Comparison of ENCODE assay signal across 18 cellular contexts in genomic region chr7:137966636-137967142, GRCh38. TPM values are rescaled to one million over a fixed set of nuclear protein-coding genes. Genes with fewer than 3 reads are reported as not detected.
A peak's percentile ranks its signal among the peaks of the same experiment; 100 is the strongest.
DNase-seq lines count a peak whose midpoint lies in the region; ATAC-seq and TF ChIP-seq lines count a peak whose summit lies in the region.
"Had no signal": no experiment of that assay in that cellular context is flagged by ENCODE, and none has a peak within 500 bp of the region (broad histone marks: within the 10 kb centered on the region; RNA-seq: fewer than 3 reads in every experiment).

No MANE protein-coding gene starts in this region.

- TF ChIP-seq CTCF in natural killer cell (IDR thresholded peaks at IDR 0.05), result no peak
- TF ChIP-seq CTCF in chondrocyte (IDR thresholded peaks at IDR 0.05), result no peak
- no peak for TF ChIP-seq CTCF in parathyroid adenoma (IDR thresholded peaks at IDR 0.05)

- H3K9me3 ChIP-seq in parathyroid adenoma (ENCODE audit: control insufficient read depth, low read length), result no peaks in the 10 kb centered on the region
- H3K9me3 ChIP-seq: upper lobe of right lung had no signal

- H3K27me3 Mint-ChIP-seq in natural killer cell (ENCODE audit: low read depth in 2 of 2), result no peaks in the 10 kb centered on the region
- H3K27me3 Mint-ChIP-seq in natural killer cell treated with Interleukin-12 subunit alpha and Interleukin-12 subunit beta and Interleukin-15 and Interleukin-18, amount 100 ng/mL, for 72 hours, result no peaks in the 10 kb centered on the region
- H3K27me3 Mint-ChIP-seq in chondrocyte (ENCODE audit: low read depth), result no peaks in the 10 kb centered on the region
- H3K27me3 Mint-ChIP-seq: central memory CD8-positive, alpha-beta T cell; stimulated activated memory B cell treated with anti-CD40 and anti-IgM and Interleukin-4, amounts not matched to agents 10 μg/mL and 1 μg/mL and 100 μg/mL, for 72 hours; T-cell had no signal

- peaks cover 44% of the 10 kb centered on the region for H3K4me1 ChIP-seq in parathyroid adenoma

- peak overlapping the region; percentile 68 for H3K27ac ChIP-seq in parathyroid adenoma
- H3K27ac ChIP-seq: upper lobe of right lung had no signal

- no peak for DNase-seq in natural killer cell
- DNase-seq in natural killer cell treated with Interleukin-12 subunit alpha and Interleukin-12 subunit beta and Interleukin-15 and Interleukin-18, amount 100 ng/mL, for 72 hours (ENCODE audit: low spot score), result no peak
- DNase-seq in chondrocyte (ENCODE audit: low spot score), result no peak
- DNase-seq in SW480 (ENCODE audit: low spot score), result no peak
- no peak for DNase-seq in midbrain (lab: John Stamatoyannopoulos, UW)
- no peak for DNase-seq in stimulated activated CD8-positive, alpha-beta memory T cell treated with anti-CD3 and anti-CD28 coated beads, Interleukin-4, amount 100 ng/mL, for 48 hours
- DNase-seq: COR-L47, EL, HCEC 1CT, NCI-H1105, NCI-H2171, NCI-H82, T-cell, upper lobe of right lung had no signal

- H3K27me3 ChIP-seq in parathyroid adenoma (ENCODE audit: control insufficient read depth, insufficient read depth, low read length), result no peaks in the 10 kb centered on the region
- H3K27me3 ChIP-seq: upper lobe of right lung had no signal

- H3K4me2 ChIP-seq in parathyroid adenoma (ENCODE audit: low read length), result no peak overlapping the region

- no peaks in the 10 kb centered on the region for H3K36me3 ChIP-seq in parathyroid adenoma (ENCODE audit: control insufficient read depth, insufficient read depth, low read length)
- H3K36me3 ChIP-seq: upper lobe of right lung had no signal

- H3K36me3 Mint-ChIP-seq in natural killer cell (no peaks in the 10 kb centered on the region), chondrocyte (ENCODE audit: low read depth) (peaks cover 12% of the 10 kb centered on the region)
- H3K36me3 Mint-ChIP-seq in natural killer cell treated with Interleukin-12 subunit alpha and Interleukin-12 subunit beta and Interleukin-15 and Interleukin-18, amount 100 ng/mL, for 72 hours, result peaks cover 6% of the 10 kb centered on the region

- H3K4me3 ChIP-seq in parathyroid adenoma (ENCODE audit: low read depth, low read length), result no peak overlapping the region
- H3K4me3 ChIP-seq: upper lobe of right lung had no signal

- H3K9me3 Mint-ChIP-seq in natural killer cell (no peaks in the 10 kb centered on the region), chondrocyte (ENCODE audit: low read depth) (no peaks in the 10 kb centered on the region)
- no peaks in the 10 kb centered on the region for H3K9me3 Mint-ChIP-seq in natural killer cell treated with Interleukin-12 subunit alpha and Interleukin-12 subunit beta and Interleukin-15 and Interleukin-18, amount 100 ng/mL, for 72 hours
- H3K9me3 Mint-ChIP-seq: central memory CD8-positive, alpha-beta T cell; T-cell had no signal

- H3K79me2 ChIP-seq in parathyroid adenoma, result peaks cover 69% of the 10 kb centered on the region

- H2AFZ ChIP-seq in parathyroid adenoma, result no peak overlapping the region

- H3K4me1 Mint-ChIP-seq in natural killer cell (peaks cover 38 to 49% of the 10 kb centered on the region in 2 donors), chondrocyte (ENCODE audit: low read depth) (peaks cover 96% of the 10 kb centered on the region)
- peaks cover 28 to 47% of the 10 kb centered on the region in 2 donors for H3K4me1 Mint-ChIP-seq in natural killer cell treated with Interleukin-12 subunit alpha and Interleukin-12 subunit beta and Interleukin-15 and Interleukin-18, amount 100 ng/mL, for 72 hours (ENCODE audit: low read depth in 2 of 2)

- no peak for ATAC-seq in natural killer cell
- ATAC-seq in natural killer cell treated with Interleukin-12 subunit alpha and Interleukin-12 subunit beta and Interleukin-15 and Interleukin-18, amount 100 ng/mL, for 72 hours, result no peak
- ATAC-seq in HG02759 (IDR thresholded peaks at IDR 0.05; ENCODE audit: unreplicated experiment), result no peak
- ATAC-seq: stimulated activated memory B cell treated with anti-CD40 and anti-IgM and Interleukin-4, amounts not matched to agents 10 μg/mL and 1 μg/mL and 100 μg/mL, for 72 hours; T-cell; upper lobe of right lung had no signal

- intact Hi-C loops in natural killer cell (cut with micrococcal nuclease), result no loop called here

- peak overlapping the region; percentile 2 to 20 for H3K27ac Mint-ChIP-seq in natural killer cell
- no peak overlapping the region for H3K27ac Mint-ChIP-seq in natural killer cell treated with Interleukin-12 subunit alpha and Interleukin-12 subunit beta and Interleukin-15 and Interleukin-18, amount 100 ng/mL, for 72 hours
- peak overlapping the region; percentile 99 for H3K27ac Mint-ChIP-seq in chondrocyte (ENCODE audit: unreplicated experiment)
- H3K27ac Mint-ChIP-seq: stimulated activated memory B cell treated with anti-CD40 and anti-IgM and Interleukin-4, amounts not matched to agents 10 μg/mL and 1 μg/mL and 100 μg/mL, for 72 hours had no signal

- no peak overlapping the region for H3K9ac ChIP-seq in parathyroid adenoma

- no peak overlapping the region for H3K4me3 Mint-ChIP-seq in natural killer cell
- H3K4me3 Mint-ChIP-seq in natural killer cell treated with Interleukin-12 subunit alpha and Interleukin-12 subunit beta and Interleukin-15 and Interleukin-18, amount 100 ng/mL, for 72 hours, result no peak overlapping the region
- peak overlapping the region; percentile 54 for H3K4me3 Mint-ChIP-seq in chondrocyte (ENCODE audit: unreplicated experiment)
- H3K4me3 Mint-ChIP-seq: central memory CD8-positive, alpha-beta T cell; stimulated activated memory B cell treated with anti-CD40 and anti-IgM and Interleukin-4, amounts not matched to agents 10 μg/mL and 1 μg/mL and 100 μg/mL, for 72 hours; T-cell had no signal

RNA-seq across cellular contexts. Expression of gene CREB3L2, which starts 35.2 kb away (rescaled TPM):
- total RNA-seq in natural killer cell (10 to 100 TPM; 45.9 to 54.6 (median 52.5) TPM), chondrocyte (217 to 294 TPM (median 223 TPM) in 3 replicates)
- 10 to 100 TPM; 53.5 to 59.0 TPM for total RNA-seq in natural killer cell treated with Interleukin-12 subunit alpha and Interleukin-12 subunit beta and Interleukin-15 and Interleukin-18, amount 100 ng/mL, for 72 hours

Comparison
In these comparisons a context has a peak if more than half of its experiments do, and no peak if none do; other contexts are left out.
1. H3K27ac Mint-ChIP-seq: peak in natural killer cell (2 of 2) and chondrocyte (single experiment); none in natural killer cell treated with Interleukin-12 subunit alpha and Interleukin-12 subunit beta and Interleukin-15 and Interleukin-18, amount 100 ng/mL, for 72 hours (0 of 2).